In genomic region chr5:163489055-163489744, GRCh38 we compare ENCODE assay signal across 9 cellular contexts. TPM values are rescaled to one million over a fixed set of nuclear protein-coding genes. Genes with fewer than 3 reads are reported as not detected.
A peak's percentile ranks its signal among the peaks of the same experiment; 100 is the strongest.
DNase-seq lines count a peak whose midpoint lies in the region; ATAC-seq and TF ChIP-seq lines count a peak whose summit lies in the region.
"Had no signal": no experiment of that assay in that cellular context is flagged by ENCODE, and none has a peak within 500 bp of the region (broad histone marks: within the 10 kb centered on the region; RNA-seq: fewer than 3 reads in every experiment).

No MANE protein-coding gene starts in this region.

- TF ChIP-seq POLR2A in thyroid gland (IDR thresholded peaks at IDR 0.05) (no peak), GM18505 (IDR thresholded peaks at IDR 0.05; ENCODE audit: borderline replicate concordance, extremely low read depth, insufficient read depth, insufficient read length) (no peak)

- TF ChIP-seq CTCF in GM10248 (IDR thresholded peaks at IDR 0.05; ENCODE audit: control extremely low read depth, extremely low read depth, low read depth, missing control alignments) (peak; percentile 12), brain microvascular endothelial cell (IDR thresholded peaks at IDR 0.05; ENCODE audit: low read depth, low read length, missing control alignments) (peak; percentile 59), thyroid gland (IDR thresholded peaks at IDR 0.05) (no peak)

- ATAC-seq in GM18505 (IDR thresholded peaks at IDR 0.05; ENCODE audit: unreplicated experiment): no peak

- H3K4me3 ChIP-seq in Jurkat, Clone E6-1 (ENCODE audit: low read length): no peak overlapping the region
- H3K4me3 ChIP-seq in brain microvascular endothelial cell (ENCODE audit: low read depth, low read length) (no peak overlapping the region), mesodermal cell (ENCODE audit: extremely low read depth, insufficient read depth, low read length, poor library complexity, severe bottlenecking) (no peak overlapping the region), thyroid gland (replicated peaks in 1 of 3) (no peak overlapping the region)

- 75% methylated on average over 1 to 4 of the region's 6 CpGs for WGBS in mesodermal cell (ENCODE audit: insufficient coverage in 2 of 2), 2 experiments
- 83 to 98% methylated on average over 5 to 6 of the region's 6 CpGs for WGBS in thyroid gland, 2 donors

- DNase-seq in GM10248 (ENCODE audit: extremely low spot score): no peak
- peak; percentile 26 for DNase-seq in Jurkat, Clone E6-1 (ENCODE audit: low read depth, low spot score)
- DNase-seq in brain microvascular endothelial cell: peak; percentile 20
- DNase-seq in thyroid gland: no peak
- DNase-seq in SHP77 treated with DMSO at 0.1 percent for 48 hours (lab: John Stamatoyannopoulos, UW): no peak
- no peak for DNase-seq in HuH-7.5 (ENCODE audit: low spot score)
- DNase-seq: NCI-H1436 had no signal

- CTCF ChIA-PET in GM10248 (lab: Yijun Ruan, JAX): interaction anchor here (0.9 to 3.1 kb wide), 8 partner anchors 10 to 29 kb away, joined by 3 to 19 read pairs (median 6); partner anchors contain the start of genes HMMR and NUDCD2

- no peak overlapping the region for H3K27ac ChIP-seq in brain microvascular endothelial cell
- peak overlapping the region; percentile 24 for H3K27ac ChIP-seq in mesodermal cell (ENCODE audit: low read depth, low read length, severe bottlenecking)
- no peak overlapping the region for H3K27ac ChIP-seq in thyroid gland

- peaks cover 3% of the 10 kb centered on the region for H3K4me1 ChIP-seq in mesodermal cell (ENCODE audit: control insufficient read depth, insufficient read depth, low read length, poor library complexity, severe bottlenecking)
- H3K4me1 ChIP-seq in thyroid gland: no peaks in the 10 kb centered on the region

- no peaks in the 10 kb centered on the region for H3K9me3 ChIP-seq in mesodermal cell (ENCODE audit: control insufficient read depth, low read length)
- no peaks in the 10 kb centered on the region for H3K9me3 ChIP-seq in thyroid gland

- intact Hi-C loops in thyroid gland (cut with DNase I): no loop called here

- in situ Hi-C loops in brain microvascular endothelial cell (cut with HindIII; ENCODE audit: low pct_ligation_motif_present, low sequenced_read_pairs): no loop called here

- POLR2A ChIA-PET in GM10248 (lab: Yijun Ruan, JAX): no interaction called here

- H3K27me3 ChIP-seq in brain microvascular endothelial cell (replicated peaks): no peaks in the 10 kb centered on the region
- H3K27me3 ChIP-seq in thyroid gland: no peaks in the 10 kb centered on the region

- H3K36me3 ChIP-seq in brain microvascular endothelial cell (replicated peaks): no peaks in the 10 kb centered on the region
- H3K36me3 ChIP-seq in mesodermal cell (ENCODE audit: control insufficient read depth, insufficient read depth, low read length): peaks cover 67% of the 10 kb centered on the region
- no peaks in the 10 kb centered on the region for H3K36me3 ChIP-seq in thyroid gland

RNA-seq across cellular contexts. Expression of gene MAT2B, which starts 16.2 kb away (rescaled TPM):
- polyA plus RNA-seq in Jurkat, Clone E6-1 (2012; ENCODE audit: insufficient read depth, insufficient read length): 109 TPM
- 49.1 TPM for polyA plus RNA-seq in mesodermal cell (2013, experiment 1 of 2)
- polyA plus RNA-seq in mesodermal cell (2013, experiment 2 of 2): 52.3 TPM
- total RNA-seq in thyroid gland: 100 to 1,000 TPM in 2 of 4 donors, 10 to 100 TPM in 2; 74.0 to 110 (median 101) TPM

RNA-seq across cellular contexts. Expression of gene HMMR, which starts 28.8 kb away (rescaled TPM):
- polyA plus RNA-seq in Jurkat, Clone E6-1 (2012; ENCODE audit: insufficient read depth, insufficient read length): 90.0 TPM
- 49.7 TPM for polyA plus RNA-seq in mesodermal cell (2013, experiment 1 of 2)
- polyA plus RNA-seq in mesodermal cell (2013, experiment 2 of 2): 82.2 TPM
- 1 to 10 TPM in 1 of 4 donors, under 1 TPM in 3; 0.56 to 1.8 (median 0.68) TPM for total RNA-seq in thyroid gland

RNA-seq across cellular contexts. Expression of gene NUDCD2, which starts 29.3 kb away (rescaled TPM):
- polyA plus RNA-seq in Jurkat, Clone E6-1 (2012; ENCODE audit: insufficient read depth, insufficient read length): 127 TPM
- 26.1 TPM for polyA plus RNA-seq in mesodermal cell (2013, experiment 1 of 2)
- 33.0 TPM for polyA plus RNA-seq in mesodermal cell (2013, experiment 2 of 2)
- total RNA-seq in thyroid gland: 10 to 100 TPM in 3 of 4 donors, 1 to 10 TPM in 1; 7.0 to 19.5 (median 14.8) TPM

RNA-seq across cellular contexts. Expression of gene CCNG1, which starts 51.8 kb away (rescaled TPM):
- polyA plus RNA-seq in Jurkat, Clone E6-1 (2012; ENCODE audit: insufficient read depth, insufficient read length): 107 TPM
- polyA plus RNA-seq in mesodermal cell (2013, experiment 1 of 2): 345 TPM
- polyA plus RNA-seq in mesodermal cell (2013, experiment 2 of 2): 394 TPM
- 100 to 1,000 TPM; 116 to 149 (median 125) TPM for total RNA-seq in thyroid gland

Comparison
In these comparisons a context has a peak if more than half of its experiments do, and no peak if none do; other contexts are left out.
1. DNase-seq: peak in Jurkat, Clone E6-1 (single experiment) and brain microvascular endothelial cell (single experiment); none in GM10248 (single experiment), thyroid gland (0 of 2), SHP77 treated with DMSO at 0.1 percent for 48 hours (single experiment) and HuH-7.5 (single experiment).
2. CTCF ChIP-seq: peak in GM10248 (single experiment) and brain microvascular endothelial cell (single experiment); none in thyroid gland (0 of 6).